1 cellular context compared by ENCODE assay signal in the genomic region with DNA sequence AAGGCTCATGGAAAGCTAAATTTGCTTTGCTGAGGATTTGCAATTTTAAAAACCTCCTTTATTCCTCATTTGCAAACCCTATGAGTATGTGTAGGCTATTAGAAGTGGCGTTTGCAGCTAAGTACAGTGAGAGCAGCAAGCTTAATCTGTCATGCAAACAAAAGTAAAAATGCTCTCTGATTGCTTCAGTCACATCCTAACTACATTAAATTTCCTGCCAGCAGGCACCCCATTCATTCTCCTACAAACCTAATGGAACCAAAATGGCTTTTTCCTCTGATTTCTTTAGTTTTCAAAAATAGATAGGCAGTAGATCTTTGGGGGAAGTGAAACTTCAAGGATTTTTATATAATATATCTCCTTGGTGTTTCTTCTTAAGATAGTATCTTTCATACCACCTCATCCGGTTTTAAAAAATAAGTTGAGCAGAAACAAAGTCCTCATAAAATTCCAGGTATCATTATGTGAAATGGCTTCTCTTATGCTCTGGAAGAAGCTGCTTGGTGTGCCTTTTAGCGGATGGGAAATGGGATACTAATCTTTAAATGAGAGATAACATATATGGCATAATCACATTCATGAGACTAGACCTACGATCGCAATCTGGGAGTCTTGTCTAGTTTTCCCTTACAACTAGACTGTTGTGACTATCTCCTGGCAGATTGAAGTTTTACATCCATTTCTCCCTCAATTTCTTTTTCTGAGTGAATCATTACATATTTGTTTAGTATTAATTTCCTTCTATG.
TF ChIP-seq lines count a peak whose summit lies in the region.

No MANE protein-coding gene starts in this region.

TF ChIP-seq in H1, 55 proteins besides CTCF, POLR2A, EP300 and RAD21:
- no peak for TF ChIP-seq ZNF274 (IDR thresholded peaks at IDR 0.05; ENCODE audit: borderline replicate concordance, extremely low read depth, low read length)
- TF ChIP-seq ATF3 (IDR thresholded peaks at IDR 0.05; ENCODE audit: insufficient read depth, low read depth, low read length), result no peak
- no peak for TF ChIP-seq MAX (IDR thresholded peaks at IDR 0.05)
- TF ChIP-seq RBBP5 (IDR thresholded peaks at IDR 0.05; ENCODE audit: borderline replicate concordance, low read depth, low read length), result no peak
- TF ChIP-seq SP4 (IDR thresholded peaks at IDR 0.05; ENCODE audit: low read length), result no peak
- TF ChIP-seq, protein P1, sequence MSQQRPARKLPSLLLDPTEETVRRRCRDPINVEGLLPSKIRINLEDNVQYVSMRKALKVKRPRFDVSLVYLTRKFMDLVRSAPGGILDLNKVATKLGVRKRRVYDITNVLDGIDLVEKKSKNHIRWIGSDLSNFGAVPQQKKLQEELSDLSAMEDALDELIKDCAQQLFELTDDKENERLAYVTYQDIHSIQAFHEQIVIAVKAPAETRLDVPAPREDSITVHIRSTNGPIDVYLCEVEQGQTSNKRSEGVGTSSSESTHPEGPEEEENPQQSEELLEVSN (IDR thresholded peaks at IDR 0.05), result no peak
- TF ChIP-seq TAF1 (IDR thresholded peaks at IDR 0.05; ENCODE audit: low read depth, low read length), result no peak
- TF ChIP-seq GTF2F1 (IDR thresholded peaks at IDR 0.05; ENCODE audit: borderline replicate concordance, low read depth, low read length), result no peak
- TF ChIP-seq YY1 (IDR thresholded peaks at IDR 0.05; ENCODE audit: low read depth, low read length), result no peak
- no peak for TF ChIP-seq KDM5A (IDR thresholded peaks at IDR 0.05; ENCODE audit: low read length)
- TF ChIP-seq, protein P2, sequence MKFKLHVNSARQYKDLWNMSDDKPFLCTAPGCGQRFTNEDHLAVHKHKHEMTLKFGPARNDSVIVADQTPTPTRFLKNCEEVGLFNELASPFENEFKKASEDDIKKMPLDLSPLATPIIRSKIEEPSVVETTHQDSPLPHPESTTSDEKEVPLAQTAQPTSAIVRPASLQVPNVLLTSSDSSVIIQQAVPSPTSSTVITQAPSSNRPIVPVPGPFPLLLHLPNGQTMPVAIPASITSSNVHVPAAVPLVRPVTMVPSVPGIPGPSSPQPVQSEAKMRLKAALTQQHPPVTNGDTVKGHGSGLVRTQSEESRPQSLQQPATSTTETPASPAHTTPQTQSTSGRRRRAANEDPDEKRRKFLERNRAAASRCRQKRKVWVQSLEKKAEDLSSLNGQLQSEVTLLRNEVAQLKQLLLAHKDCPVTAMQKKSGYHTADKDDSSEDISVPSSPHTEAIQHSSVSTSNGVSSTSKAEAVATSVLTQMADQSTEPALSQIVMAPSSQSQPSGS (IDR thresholded peaks at IDR 0.05; ENCODE audit: low read length), result no peak
- TF ChIP-seq TBP (IDR thresholded peaks at IDR 0.05; ENCODE audit: low read depth, low read length), result no peak
- no peak for TF ChIP-seq CTBP2 (IDR thresholded peaks at IDR 0.05; ENCODE audit: borderline replicate concordance, insufficient read depth, insufficient read length, low read length)
- TF ChIP-seq HDAC2 (IDR thresholded peaks at IDR 0.05; ENCODE audit: borderline replicate concordance in 1 of 2, low read depth in 2 of 2, low read length in 2 of 2), result no peak
